8 cellular contexts compared by ENCODE assay signal in the genomic region with DNA sequence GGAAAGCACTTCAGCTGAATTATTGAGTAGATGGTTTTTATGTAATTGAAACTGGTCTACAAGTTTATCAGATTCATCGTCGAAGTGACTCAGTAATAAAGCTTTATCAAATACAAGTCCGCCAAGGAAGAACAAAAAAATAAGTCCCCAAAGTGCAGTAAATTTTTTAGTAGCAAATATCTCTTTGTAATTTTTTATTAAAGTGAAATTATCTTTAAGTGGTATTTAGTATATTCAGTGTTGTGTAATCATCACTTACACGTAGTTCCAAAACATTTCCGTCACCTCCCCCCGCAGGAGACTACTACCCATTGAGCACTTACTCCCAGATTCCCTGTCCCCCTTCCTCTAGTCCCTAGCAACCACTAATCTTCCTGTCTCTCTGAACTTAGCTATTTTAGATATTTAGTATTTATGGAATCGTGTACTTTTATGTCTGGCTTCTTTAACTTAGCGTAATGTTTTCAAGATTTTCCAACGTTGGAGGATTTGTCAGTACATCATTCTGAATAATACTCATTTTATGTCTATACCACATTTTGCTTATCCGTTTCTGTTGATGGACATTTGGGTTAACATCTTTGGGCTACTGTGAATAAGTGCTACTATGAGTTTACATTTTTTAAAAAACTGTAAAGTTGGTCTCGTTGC. TPM values are rescaled to one million over a fixed set of nuclear protein-coding genes. Genes with fewer than 3 reads are reported as not detected.
DNase-seq lines count a peak whose midpoint lies in the region; ATAC-seq lines count a peak whose summit lies in the region.

No MANE protein-coding gene starts in this region.

- peak overlapping the region; percentile 100 for H3K4me3 Mint-ChIP-seq in activated naive CD8-positive, alpha-beta T cell

- no peaks in the 10 kb centered on the region for H3K27me3 Mint-ChIP-seq in activated naive CD8-positive, alpha-beta T cell

- H3K9ac ChIP-seq in rectal smooth muscle tissue (ENCODE audit: low read length), result peak overlapping the region; percentile 97

- ATAC-seq in left cardiac atrium, result peak; percentile 23 to 34

- H3K4me1 ChIP-seq in rectal smooth muscle tissue (ENCODE audit: control insufficient read depth, insufficient read depth, low read length), result peaks cover 33% of the 10 kb centered on the region

- H3K27ac Mint-ChIP-seq in activated naive CD8-positive, alpha-beta T cell, result peak overlapping the region; percentile 100

- H3K36me3 Mint-ChIP-seq in activated naive CD8-positive, alpha-beta T cell, result peaks cover 27% of the 10 kb centered on the region

- H3K9me3 Mint-ChIP-seq in activated naive CD8-positive, alpha-beta T cell (ENCODE audit: low read depth), result no peaks in the 10 kb centered on the region

- H3K27me3 ChIP-seq in rectal smooth muscle tissue (ENCODE audit: control insufficient read depth, insufficient read depth, low read length), result no peaks in the 10 kb centered on the region

- intact Hi-C loops in left cardiac atrium (cut with DNase I), result loop anchor here in 1 of 2 donors (2.0 kb wide), 1 partner anchor 48 kb away; a partner anchor contains a TSS

- DNase-seq in DMS 273 (lab: John Stamatoyannopoulos, UW; ENCODE audit: unreplicated experiment), result peak; percentile 68
- DNase-seq in DMS 273 treated with DMSO at 0.1 percent for 48 hours (lab: John Stamatoyannopoulos, UW), result no peak
- DNase-seq in NCI-H2029 (lab: John Stamatoyannopoulos, UW), result peak; percentile 35
- DNase-seq in left cardiac atrium, result no peak
- no peak for DNase-seq in effector CD8-positive, alpha-beta T cell (lab: John Stamatoyannopoulos, UW)
- no peak for DNase-seq in putamen (ENCODE audit: low spot score)

- peaks cover 45% of the 10 kb centered on the region for H3K4me1 Mint-ChIP-seq in activated naive CD8-positive, alpha-beta T cell (ENCODE audit: low read depth)

- peak overlapping the region; percentile 99 for H3K27ac ChIP-seq in rectal smooth muscle tissue (ENCODE audit: low read depth, low read length)

- H3K36me3 ChIP-seq in rectal smooth muscle tissue (ENCODE audit: control insufficient read depth, insufficient read depth, low read length), result peaks cover 37% of the 10 kb centered on the region

- H3K4me3 ChIP-seq in rectal smooth muscle tissue (ENCODE audit: low read length), result peak overlapping the region; percentile 94

RNA-seq across cellular contexts. Expression of a gene that starts 1.1 kb away (rescaled TPM):
- total RNA-seq in left cardiac atrium, result 100 to 1,000 TPM; 128 to 201 TPM

RNA-seq across cellular contexts. Expression of a gene that starts 48.0 kb away (rescaled TPM):
- total RNA-seq in left cardiac atrium, result 10 to 100 TPM; 20.8 to 27.4 TPM

Comparison
In these comparisons a context has a peak if more than half of its experiments do, and no peak if none do; other contexts are left out.
1. DNase-seq: peak in DMS 273 (single experiment) and NCI-H2029 (single experiment); none in DMS 273 treated with DMSO at 0.1 percent for 48 hours (single experiment), left cardiac atrium (single experiment), effector CD8-positive, alpha-beta T cell (single experiment) and putamen (single experiment).